25 cellular contexts compared by ENCODE assay signal in the genomic region with DNA sequence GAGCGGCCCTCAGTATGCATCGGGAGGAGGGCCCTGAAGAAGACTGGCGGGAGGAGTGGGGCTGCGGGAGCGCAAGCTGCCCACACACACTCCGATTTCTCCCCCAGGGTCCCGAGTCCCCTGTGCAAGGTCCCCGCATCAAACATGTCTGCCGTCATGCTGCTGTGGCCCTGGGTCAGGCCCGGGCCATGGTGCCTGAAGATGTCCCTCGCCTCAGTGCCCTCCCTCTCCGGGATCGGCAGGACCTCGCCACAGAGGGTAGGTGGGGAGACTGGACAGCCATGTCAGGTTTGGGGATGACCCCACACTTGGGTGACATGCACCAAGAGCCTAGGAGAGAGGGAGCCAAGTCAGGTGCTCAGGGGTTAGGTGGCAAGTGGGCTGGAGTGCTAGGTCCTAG. TPM values are rescaled to one million over a fixed set of nuclear protein-coding genes. Genes with fewer than 3 reads are reported as not detected.
DNase-seq lines count a peak whose midpoint lies in the region; ATAC-seq, FAIRE-seq and TF ChIP-seq lines count a peak whose summit lies in the region.
"Had no signal": no experiment of that assay in that cellular context is flagged by ENCODE, and none has a peak within 500 bp of the region (broad histone marks: within the 10 kb centered on the region; RNA-seq: fewer than 3 reads in every experiment).

No MANE protein-coding gene starts in this region.

- no peaks in the 10 kb centered on the region for H3K27me3 Mint-ChIP-seq in activated naive CD8-positive, alpha-beta T cell treated with anti-CD3 and anti-CD28 coated beads, Interleukin-2, amount 50 U/mL, for 24 hours
- peaks cover 12% of the 10 kb centered on the region for H3K27me3 Mint-ChIP-seq in activated naive CD8-positive, alpha-beta T cell treated with anti-CD3 and anti-CD28 coated beads for 36 hours
- H3K27me3 Mint-ChIP-seq in CD4-positive, alpha-beta T cell: no peaks in the 10 kb centered on the region
- H3K27me3 Mint-ChIP-seq: CD4-positive, alpha-beta memory T cell had no signal

- H3K4me3 Mint-ChIP-seq in activated naive CD8-positive, alpha-beta T cell treated with anti-CD3 and anti-CD28 coated beads, Interleukin-2, amount 50 U/mL, for 24 hours: no peak overlapping the region
- H3K4me3 Mint-ChIP-seq in activated naive CD8-positive, alpha-beta T cell treated with anti-CD3 and anti-CD28 coated beads for 36 hours: no peak overlapping the region
- peak overlapping the region; percentile 58 for H3K4me3 Mint-ChIP-seq in CD4-positive, alpha-beta T cell
- no peak overlapping the region for H3K4me3 Mint-ChIP-seq in stimulated activated effector memory CD8-positive, alpha-beta T cell treated with anti-CD3 and anti-CD28 coated beads, Interleukin-12 subunit alpha, Interleukin-12 subunit beta, amount 100 ng/mL, for 72 hours
- H3K4me3 Mint-ChIP-seq: H9, HFFc6 had no signal

- peak overlapping the region; percentile 54 for H3K27ac Mint-ChIP-seq in activated naive CD8-positive, alpha-beta T cell treated with anti-CD3 and anti-CD28 coated beads, Interleukin-2, amount 50 U/mL, for 24 hours
- no peak overlapping the region for H3K27ac Mint-ChIP-seq in activated naive CD8-positive, alpha-beta T cell treated with anti-CD3 and anti-CD28 coated beads for 36 hours
- no peak overlapping the region for H3K27ac Mint-ChIP-seq in CD4-positive, alpha-beta T cell
- H3K27ac Mint-ChIP-seq in stimulated activated effector memory CD8-positive, alpha-beta T cell treated with anti-CD3 and anti-CD28 coated beads, Interleukin-12 subunit alpha, Interleukin-12 subunit beta, amount 100 ng/mL, for 72 hours: peak overlapping the region; percentile 94
- H3K27ac Mint-ChIP-seq: CD4-positive, alpha-beta memory T cell; H9 had no signal

- H3K4me1 ChIP-seq in K562 (replicated peaks in 1 of 2; ENCODE audit: control insufficient read depth in 2 of 2, insufficient read depth in 2 of 2, low read length in 2 of 2): peaks cover 7 to 34% of the 10 kb centered on the region in 2 experiments
- H3K4me1 ChIP-seq: BE2C had no signal

- 0 out of 2 replicates have a peak, but pooled peaks cover 11% of the 10 kb centered on the region for H4K20me1 ChIP-seq in K562 (replicated peaks; ENCODE audit: control insufficient read depth, insufficient read depth, low read length)

- POLR2A ChIA-PET in CD4-positive, alpha-beta T cell (lab: Charles Lee): no interaction called here
- POLR2A ChIA-PET in K562 (lab: Yijun Ruan, JAX): interaction anchor here (1.5 kb wide), 1 partner anchor 18 kb away, joined by 5 read pairs; no protein-coding TSS in a partner anchor

- H3K27me3 ChIP-seq in CD4-positive, alpha-beta T cell (ENCODE audit: control insufficient read depth, insufficient read depth, low read length): no peaks in the 10 kb centered on the region
- no peaks in the 10 kb centered on the region for H3K27me3 ChIP-seq in K562 (ENCODE audit: control insufficient read depth in 2 of 2, insufficient read depth in 2 of 2, low read length in 2 of 2)
- H3K27me3 ChIP-seq: BE2C, SJSA1 had no signal

- peaks cover 77% of the 10 kb centered on the region; the same call in 2 of the 3 replicates for H3K36me3 ChIP-seq in K562 (ENCODE audit: control insufficient read depth, insufficient read depth, low read length)

- H3K4me2 ChIP-seq in K562 (ENCODE audit: insufficient read depth, low read length): no peak overlapping the region
- H3K4me2 ChIP-seq: A549, KMS-11 had no signal

- 0 out of 4 replicates have a peak overlapping the region, but pooled peaks of 1 of the 2 experiments have one; percentile 32 for H3K9ac ChIP-seq in K562 (ENCODE audit: insufficient read depth in 1 of 2, low read depth in 2 of 2, low read length in 2 of 2)
- H3K9ac ChIP-seq: GM23248, KMS-11 had no signal

- in situ Hi-C loops in K562 (cut with MboI): no loop called here

- H3K4me1 Mint-ChIP-seq in activated naive CD8-positive, alpha-beta T cell treated with anti-CD3 and anti-CD28 coated beads, Interleukin-2, amount 50 U/mL, for 24 hours: peaks cover 21% of the 10 kb centered on the region
- peaks cover 23% of the 10 kb centered on the region for H3K4me1 Mint-ChIP-seq in activated naive CD8-positive, alpha-beta T cell treated with anti-CD3 and anti-CD28 coated beads for 36 hours
- H3K4me1 Mint-ChIP-seq in CD4-positive, alpha-beta T cell (ENCODE audit: low read depth): peaks cover 22% of the 10 kb centered on the region
- peaks cover 52% of the 10 kb centered on the region for H3K4me1 Mint-ChIP-seq in stimulated activated effector memory CD8-positive, alpha-beta T cell treated with anti-CD3 and anti-CD28 coated beads, Interleukin-12 subunit alpha, Interleukin-12 subunit beta, amount 100 ng/mL, for 72 hours

- no peaks in the 10 kb centered on the region for H3K9me3 Mint-ChIP-seq in activated naive CD8-positive, alpha-beta T cell treated with anti-CD3 and anti-CD28 coated beads, Interleukin-2, amount 50 U/mL, for 24 hours
- H3K9me3 Mint-ChIP-seq in activated naive CD8-positive, alpha-beta T cell treated with anti-CD3 and anti-CD28 coated beads for 36 hours: no peaks in the 10 kb centered on the region
- H3K9me3 Mint-ChIP-seq in CD4-positive, alpha-beta T cell: no peaks in the 10 kb centered on the region
- H3K9me3 Mint-ChIP-seq in stimulated activated effector memory CD8-positive, alpha-beta T cell treated with anti-CD3 and anti-CD28 coated beads, Interleukin-12 subunit alpha, Interleukin-12 subunit beta, amount 100 ng/mL, for 72 hours: no peaks in the 10 kb centered on the region
- H3K9me3 Mint-ChIP-seq: CD4-positive, alpha-beta memory T cell; H9; HFFc6 had no signal

- no peak for TF ChIP-seq EP300 in K562 (IDR thresholded peaks at IDR 0.05; ENCODE audit: low read length)

- TF ChIP-seq RAD21 in K562 (CRISPR knock-in tag; conservative IDR thresholded peaks at IDR 0.05 in 1 of 2, IDR thresholded peaks at IDR 0.05 in 1 of 2): no peak

- CTCF ChIA-PET in CD4-positive, alpha-beta T cell (lab: Charles Lee): no interaction called here
- CTCF ChIA-PET in K562 (lab: Yijun Ruan, JAX; ENCODE audit: low intra/inter-chr PET ratio): no interaction called here

- ATAC-seq in activated naive CD8-positive, alpha-beta T cell treated with anti-CD3 and anti-CD28 coated beads, Interleukin-2, amount 50 U/mL, for 24 hours: no peak
- ATAC-seq in CD4-positive, alpha-beta T cell (ENCODE audit: poor library complexity): no peak
- ATAC-seq in K562: no peak
- ATAC-seq in stimulated activated effector memory CD8-positive, alpha-beta T cell treated with anti-CD3 and anti-CD28 coated beads, Interleukin-12 subunit alpha, Interleukin-12 subunit beta, amount 100 ng/mL, for 72 hours: no peak
- ATAC-seq: A549, Panc1 had no signal

- no peak overlapping the region for H3K27ac ChIP-seq in CD4-positive, alpha-beta T cell (ENCODE audit: low read depth, low read length)
- H3K27ac ChIP-seq in K562 (ENCODE audit: extremely low read depth, low read depth, low read length): no peak overlapping the region
- H3K27ac ChIP-seq: A549, GM23248, KMS-11, SJSA1 had no signal

- peaks cover 33% of the 10 kb centered on the region for H3K79me2 ChIP-seq in K562 (ENCODE audit: control insufficient read depth, insufficient read depth, low read length)

- whole genome bisulfite sequencing in K562 (ENCODE audit: insufficient coverage, low coverage, missing lambda C conversion rate): 100% methylated on average over 10 of the region's 14 CpGs

- no peak for DNase-seq in activated naive CD8-positive, alpha-beta T cell treated with anti-CD3 and anti-CD28 coated beads, Interleukin-2, amount 50 U/mL, for 24 hours
- DNase-seq in activated naive CD8-positive, alpha-beta T cell treated with anti-CD3 and anti-CD28 coated beads for 36 hours: no peak
- DNase-seq in CD4-positive, alpha-beta T cell: no peak
- no peak for DNase-seq in K562 (ENCODE audit: extremely low read depth in 1 of 4, low spot score in 3 of 4)
- DNase-seq in stimulated activated effector memory CD8-positive, alpha-beta T cell treated with anti-CD3 and anti-CD28 coated beads, Interleukin-12 subunit alpha, Interleukin-12 subunit beta, amount 100 ng/mL, for 72 hours (ENCODE audit: low spot score in 2 of 2): no peak
- DNase-seq in GM20000 (ENCODE audit: low spot score): no peak
- no peak for DNase-seq in posterior cingulate gyrus
- DNase-seq: BE2C; CD4-positive, alpha-beta memory T cell; GM23248; H9; HFFc6; NCI-H1105; NCI-H146; NCI-H2029 treated with DMSO at 0.1 percent for 48 hours; NCI-H345; NCI-H524; NCI-H774; NK-92 treated with Interleukin-12 subunit alpha and Interleukin-12 subunit beta, amount 100 ng/mL, for 24 hours had no signal

- FAIRE-seq in K562 (lab: Jason Lieb, UNC): no peak
- FAIRE-seq: A549, GM12891 had no signal

- TF ChIP-seq CTCF in CD4-positive, alpha-beta T cell (IDR thresholded peaks at IDR 0.05): no peak
- no peak for TF ChIP-seq CTCF in K562 (IDR thresholded peaks at IDR 0.05 in 2 of 3, conservative IDR thresholded peaks at IDR 0.05 in 1 of 3; ENCODE audit: insufficient read depth in 2 of 3, low read depth in 1 of 3, low read length in 3 of 3)
- no peak for TF ChIP-seq CTCF in GM20000 (IDR thresholded peaks at IDR 0.05; ENCODE audit: extremely low read depth, missing control alignments)

- no peaks in the 10 kb centered on the region for H3K9me1 ChIP-seq in K562 (ENCODE audit: control insufficient read depth, insufficient read depth, low read length)

- intact Hi-C loops in CD4-positive, alpha-beta T cell (cut with DNase I, micrococcal nuclease): no loop called here
- intact Hi-C loops in K562 (cut with micrococcal nuclease): no loop called here
- intact Hi-C loops in posterior cingulate gyrus (cut with DNase I): no loop called here

- BruUV-seq in K562 (replicated peaks; lab: Mats Ljungman, UMichigan): no TSS peak

- no peak overlapping the region for H2AFZ ChIP-seq in K562 (ENCODE audit: low read depth, low read length)
- H2AFZ ChIP-seq: GM23248 had no signal

- peaks cover 48% of the 10 kb centered on the region for H3K36me3 Mint-ChIP-seq in activated naive CD8-positive, alpha-beta T cell treated with anti-CD3 and anti-CD28 coated beads, Interleukin-2, amount 50 U/mL, for 24 hours (ENCODE audit: low read depth)
- H3K36me3 Mint-ChIP-seq in activated naive CD8-positive, alpha-beta T cell treated with anti-CD3 and anti-CD28 coated beads for 36 hours: peaks cover 48% of the 10 kb centered on the region
- peaks cover 74% of the 10 kb centered on the region for H3K36me3 Mint-ChIP-seq in CD4-positive, alpha-beta T cell (ENCODE audit: low read depth)
- H3K36me3 Mint-ChIP-seq in stimulated activated effector memory CD8-positive, alpha-beta T cell treated with anti-CD3 and anti-CD28 coated beads, Interleukin-12 subunit alpha, Interleukin-12 subunit beta, amount 100 ng/mL, for 72 hours: peaks cover 98% of the 10 kb centered on the region

- no peak overlapping the region for H3K4me3 ChIP-seq in K562
- H3K4me3 ChIP-seq: A549, GM23248, SJSA1 had no signal

- no peak for TF ChIP-seq POLR2A in K562 (conservative IDR thresholded peaks at IDR 0.05)

- no peaks in the 10 kb centered on the region for H3K9me3 ChIP-seq in CD4-positive, alpha-beta T cell (ENCODE audit: control insufficient read depth, low read length)
- H3K9me3 ChIP-seq in K562 (replicated peaks; ENCODE audit: control insufficient read depth, insufficient read depth, low read depth, low read length): no peaks in the 10 kb centered on the region
- H3K9me3 ChIP-seq: A549, BE2C, SJSA1 had no signal

RNA-seq across cellular contexts. Expression of a gene that starts 4.7 kb away (rescaled TPM):
- 10 to 100 TPM; 42.2 to 45.5 TPM for total RNA-seq in activated naive CD8-positive, alpha-beta T cell treated with anti-CD3 and anti-CD28 coated beads for 36 hours
- total RNA-seq in CD4-positive, alpha-beta T cell: 10 to 100 TPM; 59.4 to 59.7 TPM
- 84.2 and 203 TPM in 2 replicates for total RNA-seq in K562 (2011; cell fraction: chromatin; rRNA removed; ENCODE audit: low replicate concordance)
- total RNA-seq in K562 (2011; cell fraction: nucleolus; rRNA removed): 117 and 120 TPM in 2 replicates
- 104 and 131 TPM in 2 replicates for total RNA-seq in K562 (2011; cell fraction: nucleoplasm; rRNA removed)
- total RNA-seq in K562 (2014; rRNA removed) (8.1 and 9.0 TPM in 2 replicates), K562 (2014; rRNA removed; fragmentation: Illumina TruSeq; extraction: Trizol) (2.7 and 4.8 TPM in 2 replicates), K562 (2015; rRNA removed; fragmentation: Illumina TruSeq; extraction: Trizol) (6.0 and 6.7 TPM in 2 replicates), K562 (2021) (36.0 and 43.9 TPM in 2 replicates)
- polyA plus RNA-seq in K562 (2011; rRNA removed) (11.0 and 19.1 TPM in 2 replicates), K562 (2014; fragmentation: Illumina TruSeq; extraction: Trizol) (21.5 and 27.8 TPM in 2 replicates), K562 (2014; fragmentation: Nextera tagmentation; extraction: Ambion mirVana) (1 to 10 TPM in 1 of 2 experiments, under 1 TPM in 1; 0.63 to 1.3 TPM), K562 (2014; rRNA removed) (16.4 and 21.9 TPM in 2 replicates)
- 14.8 and 17.2 TPM in 2 replicates for polyA plus RNA-seq in K562 (2011; cell fraction: cytosol; rRNA removed)
- 108 and 154 TPM in 2 replicates for polyA plus RNA-seq in K562 (2011; cell fraction: nucleus; rRNA removed)
- polyA plus RNA-seq in K562 (2012): 38.7 and 38.9 TPM in 2 replicates
- 7.1 and 9.7 TPM in 2 replicates for polyA minus RNA-seq in K562 (2011; rRNA and poly(A)+ RNA removed)
- 12.2 and 21.2 TPM in 2 replicates for polyA minus RNA-seq in K562 (2011; cell fraction: cytosol; rRNA and poly(A)+ RNA removed)
- polyA minus RNA-seq in K562 (2011; cell fraction: nucleus; rRNA and poly(A)+ RNA removed): 14.7 and 18.4 TPM in 2 replicates

RNA-seq across cellular contexts. Expression of a gene that starts 18.1 kb away (rescaled TPM):
- total RNA-seq in activated naive CD8-positive, alpha-beta T cell treated with anti-CD3 and anti-CD28 coated beads for 36 hours: 100 to 1,000 TPM; 220 to 238 TPM
- total RNA-seq in CD4-positive, alpha-beta T cell: 1 to 10 TPM; 2.2 to 3.3 TPM
- total RNA-seq in K562 (2011; cell fraction: chromatin; rRNA removed; ENCODE audit: low replicate concordance): not detected in 2 replicates
- not detected in 2 replicates for total RNA-seq in K562 (2011; cell fraction: nucleolus; rRNA removed)
- total RNA-seq in K562 (2011; cell fraction: nucleoplasm; rRNA removed): not detected in 2 replicates
- total RNA-seq in K562 (2014; rRNA removed) (not detected in 2 replicates), K562 (2014; rRNA removed; fragmentation: Illumina TruSeq; extraction: Trizol) (not detected in 2 replicates), K562 (2015; rRNA removed; fragmentation: Illumina TruSeq; extraction: Trizol) (not detected in 2 replicates), K562 (2021) (0.20 TPM in 1 of 2 replicates, not detected in the other)
- polyA plus RNA-seq in K562 (2011; rRNA removed) (not detected in 2 replicates), K562 (2014; fragmentation: Illumina TruSeq; extraction: Trizol) (not detected in 2 replicates), K562 (2014; fragmentation: Nextera tagmentation; extraction: Ambion mirVana) (not detected), K562 (2014; rRNA removed) (0.05 TPM in 1 of 2 replicates, not detected in the other)
- not detected in 2 replicates for polyA plus RNA-seq in K562 (2011; cell fraction: cytosol; rRNA removed)
- polyA plus RNA-seq in K562 (2011; cell fraction: nucleus; rRNA removed): 0.09 TPM in 1 of 2 replicates, not detected in the other
- not detected in 2 replicates for polyA plus RNA-seq in K562 (2012)
- not detected in 2 replicates for polyA minus RNA-seq in K562 (2011; rRNA and poly(A)+ RNA removed)
- polyA minus RNA-seq in K562 (2011; cell fraction: cytosol; rRNA and poly(A)+ RNA removed): not detected in 2 replicates
- not detected in 2 replicates for polyA minus RNA-seq in K562 (2011; cell fraction: nucleus; rRNA and poly(A)+ RNA removed)
- total RNA-seq: GM23248, HFFc6, HT1080, SJSA1 had no signal
- polyA plus RNA-seq: A549, GM23248 had no signal

RNA-seq across cellular contexts. Expression of a gene that starts 19.8 kb away (rescaled TPM):
- total RNA-seq in activated naive CD8-positive, alpha-beta T cell treated with anti-CD3 and anti-CD28 coated beads for 36 hours: 10 to 100 TPM; 79.2 to 80.6 TPM
- 10 to 100 TPM; 40.3 to 43.1 TPM for total RNA-seq in CD4-positive, alpha-beta T cell
- total RNA-seq in K562 (2011; cell fraction: chromatin; rRNA removed; ENCODE audit: low replicate concordance): 4.8 and 9.7 TPM in 2 replicates
- 8.8 and 9.6 TPM in 2 replicates for total RNA-seq in K562 (2011; cell fraction: nucleolus; rRNA removed)
- total RNA-seq in K562 (2011; cell fraction: nucleoplasm; rRNA removed): 5.4 and 9.5 TPM in 2 replicates
- total RNA-seq in K562 (2014; rRNA removed) (12.1 and 14.3 TPM in 2 replicates), K562 (2014; rRNA removed; fragmentation: Illumina TruSeq; extraction: Trizol) (1.2 and 3.6 TPM in 2 replicates), K562 (2015; rRNA removed; fragmentation: Illumina TruSeq; extraction: Trizol) (4.6 and 9.1 TPM in 2 replicates), K562 (2021) (7.8 and 12.1 TPM in 2 replicates)
- polyA plus RNA-seq in K562 (2011; rRNA removed) (4.0 and 4.2 TPM in 2 replicates), K562 (2014; fragmentation: Illumina TruSeq; extraction: Trizol) (6.8 and 9.2 TPM in 2 replicates), K562 (2014; fragmentation: Nextera tagmentation; extraction: Ambion mirVana) (1 to 10 TPM; 1.0 to 2.6 TPM), K562 (2014; rRNA removed) (11.6 and 15.0 TPM in 2 replicates)
- polyA plus RNA-seq in K562 (2011; cell fraction: cytosol; rRNA removed): 8.8 and 25.3 TPM in 2 replicates
- 15.2 and 21.1 TPM in 2 replicates for polyA plus RNA-seq in K562 (2011; cell fraction: nucleus; rRNA removed)
- polyA plus RNA-seq in K562 (2012): 10.9 and 14.5 TPM in 2 replicates
- 0.75 and 0.98 TPM in 2 replicates for polyA minus RNA-seq in K562 (2011; rRNA and poly(A)+ RNA removed)
- polyA minus RNA-seq in K562 (2011; cell fraction: cytosol; rRNA and poly(A)+ RNA removed): 4.4 and 7.9 TPM in 2 replicates
- polyA minus RNA-seq in K562 (2011; cell fraction: nucleus; rRNA and poly(A)+ RNA removed): 2.8 and 3.2 TPM in 2 replicates

RNA-seq across cellular contexts. Expression of a gene that starts 22.8 kb away (rescaled TPM):
- 10 to 100 TPM; 42.3 to 43.9 TPM for total RNA-seq in activated naive CD8-positive, alpha-beta T cell treated with anti-CD3 and anti-CD28 coated beads for 36 hours
- 10 to 100 TPM; 74.6 to 85.8 TPM for total RNA-seq in CD4-positive, alpha-beta T cell
- 25.9 and 46.7 TPM in 2 replicates for total RNA-seq in K562 (2011; cell fraction: chromatin; rRNA removed; ENCODE audit: low replicate concordance)
- total RNA-seq in K562 (2011; cell fraction: nucleolus; rRNA removed): 26.5 and 31.5 TPM in 2 replicates
- total RNA-seq in K562 (2011; cell fraction: nucleoplasm; rRNA removed): 29.8 and 35.6 TPM in 2 replicates
- 11.3 and 14.0 TPM in 2 replicates for total RNA-seq in K562 (2014; rRNA removed)
- total RNA-seq in K562 (2014; rRNA removed; fragmentation: Illumina TruSeq; extraction: Trizol): 6.6 and 8.4 TPM in 2 replicates
- total RNA-seq in K562 (2015; rRNA removed; fragmentation: Illumina TruSeq; extraction: Trizol): 8.9 and 12.6 TPM in 2 replicates
- total RNA-seq in K562 (2021): 11.2 and 14.8 TPM in 2 replicates
- 9.5 and 16.9 TPM in 2 replicates for polyA plus RNA-seq in K562 (2011; rRNA removed)
- 12.9 and 18.3 TPM in 2 replicates for polyA plus RNA-seq in K562 (2011; cell fraction: cytosol; rRNA removed)
- 85.9 and 97.8 TPM in 2 replicates for polyA plus RNA-seq in K562 (2011; cell fraction: nucleus; rRNA removed)
- 14.7 and 19.2 TPM in 2 replicates for polyA plus RNA-seq in K562 (2012)
- polyA plus RNA-seq in K562 (2014; fragmentation: Illumina TruSeq; extraction: Trizol): 14.4 and 16.7 TPM in 2 replicates
- polyA plus RNA-seq in K562 (2014; fragmentation: Nextera tagmentation; extraction: Ambion mirVana): 10 to 100 TPM in 1 of 2 experiments, 1 to 10 TPM in 1; 9.7 to 16.7 TPM
- 14.4 and 19.5 TPM in 2 replicates for polyA plus RNA-seq in K562 (2014; rRNA removed)
- polyA minus RNA-seq in K562 (2011; rRNA and poly(A)+ RNA removed): 4.6 and 7.1 TPM in 2 replicates
- 3.1 and 9.3 TPM in 2 replicates for polyA minus RNA-seq in K562 (2011; cell fraction: cytosol; rRNA and poly(A)+ RNA removed)
- 10.8 and 16.2 TPM in 2 replicates for polyA minus RNA-seq in K562 (2011; cell fraction: nucleus; rRNA and poly(A)+ RNA removed)

RNA-seq across cellular contexts. Expression of a gene that starts 23.0 kb away (rescaled TPM):
- total RNA-seq in activated naive CD8-positive, alpha-beta T cell treated with anti-CD3 and anti-CD28 coated beads for 36 hours: 10 to 100 TPM; 38.5 to 41.6 TPM
- total RNA-seq in CD4-positive, alpha-beta T cell: 1 to 10 TPM; 7.3 to 9.4 TPM
- total RNA-seq in K562 (2011; cell fraction: chromatin; rRNA removed; ENCODE audit: low replicate concordance): 14.8 and 25.8 TPM in 2 replicates
- 38.7 and 45.7 TPM in 2 replicates for total RNA-seq in K562 (2011; cell fraction: nucleolus; rRNA removed)
- 23.4 and 27.6 TPM in 2 replicates for total RNA-seq in K562 (2011; cell fraction: nucleoplasm; rRNA removed)
- total RNA-seq in K562 (2014; rRNA removed) (42.3 and 49.6 TPM in 2 replicates), K562 (2014; rRNA removed; fragmentation: Illumina TruSeq; extraction: Trizol) (48.0 and 53.3 TPM in 2 replicates), K562 (2015; rRNA removed; fragmentation: Illumina TruSeq; extraction: Trizol) (59.0 and 61.1 TPM in 2 replicates), K562 (2021) (63.1 and 65.7 TPM in 2 replicates)
- polyA plus RNA-seq in K562 (2011; rRNA removed) (29.6 and 34.5 TPM in 2 replicates), K562 (2014; fragmentation: Illumina TruSeq; extraction: Trizol) (54.2 and 58.6 TPM in 2 replicates), K562 (2014; fragmentation: Nextera tagmentation; extraction: Ambion mirVana) (100 to 1,000 TPM; 261 to 299 TPM), K562 (2014; rRNA removed) (76.5 and 79.2 TPM in 2 replicates)
- polyA plus RNA-seq in K562 (2011; cell fraction: cytosol; rRNA removed): 47.5 and 76.3 TPM in 2 replicates
- polyA plus RNA-seq in K562 (2011; cell fraction: nucleus; rRNA removed): 25.2 and 26.0 TPM in 2 replicates
- 61.9 and 63.5 TPM in 2 replicates for polyA plus RNA-seq in K562 (2012)
- polyA minus RNA-seq in K562 (2011; rRNA and poly(A)+ RNA removed): 22.1 and 30.1 TPM in 2 replicates
- 10.7 and 13.5 TPM in 2 replicates for polyA minus RNA-seq in K562 (2011; cell fraction: cytosol; rRNA and poly(A)+ RNA removed)
- polyA minus RNA-seq in K562 (2011; cell fraction: nucleus; rRNA and poly(A)+ RNA removed): 5.4 and 7.6 TPM in 2 replicates

Comparison
In these comparisons a context has a peak if more than half of its experiments do, and no peak if none do; other contexts are left out.
1. H3K27ac Mint-ChIP-seq: peak in activated naive CD8-positive, alpha-beta T cell treated with anti-CD3 and anti-CD28 coated beads, Interleukin-2, amount 50 U/mL, for 24 hours (single experiment) and stimulated activated effector memory CD8-positive, alpha-beta T cell treated with anti-CD3 and anti-CD28 coated beads, Interleukin-12 subunit alpha, Interleukin-12 subunit beta, amount 100 ng/mL, for 72 hours (single experiment); none in activated naive CD8-positive, alpha-beta T cell treated with anti-CD3 and anti-CD28 coated beads for 36 hours (single experiment) and CD4-positive, alpha-beta T cell (single experiment).
2. RNA of a gene that starts 18.1 kb away (total RNA-seq): 220 to 238 TPM in activated naive CD8-positive, alpha-beta T cell treated with anti-CD3 and anti-CD28 coated beads for 36 hours; 2.2 to 3.3 TPM in CD4-positive, alpha-beta T cell and 0.20 TPM in K562; every median in the first group is over 10 times any median in the second.